22 cellular contexts compared by ENCODE assay signal in genomic region chr6:108686896-108687295, GRCh38.
DNase-seq lines count a peak whose midpoint lies in the region; ATAC-seq and TF ChIP-seq lines count a peak whose summit lies in the region.
"Had no signal": no experiment of that assay in that cellular context is flagged by ENCODE, and none has a peak within 500 bp of the region (broad histone marks: within the 10 kb centered on the region; RNA-seq: fewer than 3 reads in every experiment).

No MANE protein-coding gene starts in this region.

- TF ChIP-seq CTCF in left ventricle myocardium inferior (IDR thresholded peaks at IDR 0.05; ENCODE audit: borderline replicate concordance) (no peak), nephron progenitor cell (IDR thresholded peaks at IDR 0.05) (no peak)

- H3K4me3 Mint-ChIP-seq in activated T-helper 17 cell treated with anti-CD3 and anti-CD28 coated beads, Interleukin-2, amount 50 U/mL, for 72 hours: no peak overlapping the region
- no peak overlapping the region for H3K4me3 Mint-ChIP-seq in nephron progenitor cell
- H3K4me3 Mint-ChIP-seq in effector memory CD8-positive, alpha-beta T cell: no peak overlapping the region
- H3K4me3 Mint-ChIP-seq: CD4-positive, alpha-beta T cell had no signal

- peaks cover 22% of the 10 kb centered on the region for H3K36me3 ChIP-seq in left ventricle myocardium inferior
- H3K36me3 ChIP-seq: BE2C had no signal

- DNase-seq in left ventricle myocardium inferior: no peak
- no peak for DNase-seq in left ventricle myocardium superior
- no peak for DNase-seq in nephron progenitor cell
- no peak for DNase-seq in left colon
- no peak for DNase-seq in stimulated activated CD4-positive, alpha-beta T cell treated with anti-CD3 and anti-CD28 coated beads, Interleukin-4, amount 100 ng/mL, for 4 hours
- no peak for DNase-seq in NCI-H1105 (lab: John Stamatoyannopoulos, UW)
- DNase-seq in effector memory CD8-positive, alpha-beta T cell: no peak
- DNase-seq: 8988T; BE2C; CD4-positive, alpha-beta T cell; DND-41; GDM1; GM23248; KBM-7; NCI-H1048; NCI-H2227 treated with DMSO at 0.1 percent for 48 hours; NCI-H524; Right ventricle myocardium superior had no signal

- intact Hi-C loops in left ventricle myocardium inferior (cut with micrococcal nuclease) (no loop called here), left ventricle myocardium superior (cut with micrococcal nuclease) (no loop called here), left colon (cut with DNase I, micrococcal nuclease) (no loop called here)

- no peaks in the 10 kb centered on the region for H3K27me3 Mint-ChIP-seq in activated T-helper 17 cell treated with anti-CD3 and anti-CD28 coated beads, Interleukin-2, amount 50 U/mL, for 72 hours
- H3K27me3 Mint-ChIP-seq in nephron progenitor cell (ENCODE audit: low read depth, poor library complexity): peaks cover 2% of the 10 kb centered on the region
- H3K27me3 Mint-ChIP-seq in effector memory CD8-positive, alpha-beta T cell: no peaks in the 10 kb centered on the region
- H3K27me3 Mint-ChIP-seq: CD4-positive, alpha-beta T cell had no signal

- no peaks in the 10 kb centered on the region for H3K9me3 ChIP-seq in left ventricle myocardium inferior (replicated peaks)
- H3K9me3 ChIP-seq: BE2C had no signal

- ATAC-seq in left ventricle myocardium superior: no peak
- no peak for ATAC-seq in activated T-helper 17 cell treated with anti-CD3 and anti-CD28 coated beads, Interleukin-2, amount 50 U/mL, for 72 hours (replicated peaks)
- no peak for ATAC-seq in left colon
- no peak for ATAC-seq in effector memory CD8-positive, alpha-beta T cell (replicated peaks)
- ATAC-seq: GM12878, HCT116, Panc1 had no signal

- peak overlapping the region; percentile 3 for H3K27ac Mint-ChIP-seq in activated T-helper 17 cell treated with anti-CD3 and anti-CD28 coated beads, Interleukin-2, amount 50 U/mL, for 72 hours
- peak overlapping the region; percentile 1 for H3K27ac Mint-ChIP-seq in nephron progenitor cell
- peak overlapping the region in 1 of 2 donors; percentile 15 for H3K27ac Mint-ChIP-seq in effector memory CD8-positive, alpha-beta T cell
- H3K27ac Mint-ChIP-seq: CD4-positive, alpha-beta T cell had no signal

- no peak overlapping the region for H3K4me3 ChIP-seq in left ventricle myocardium inferior
- H3K4me3 ChIP-seq: GM12878, GM23248 had no signal

- H3K9me3 Mint-ChIP-seq in activated T-helper 17 cell treated with anti-CD3 and anti-CD28 coated beads, Interleukin-2, amount 50 U/mL, for 72 hours: no peaks in the 10 kb centered on the region
- no peaks in the 10 kb centered on the region for H3K9me3 Mint-ChIP-seq in nephron progenitor cell
- no peaks in the 10 kb centered on the region for H3K9me3 Mint-ChIP-seq in effector memory CD8-positive, alpha-beta T cell
- H3K9me3 Mint-ChIP-seq: CD4-positive, alpha-beta T cell had no signal

- H3K27ac ChIP-seq in left ventricle myocardium inferior (replicated peaks): peak overlapping the region; percentile 36
- H3K27ac ChIP-seq: GM23248 had no signal

- no peaks in the 10 kb centered on the region for H3K27me3 ChIP-seq in left ventricle myocardium inferior (ENCODE audit: low read depth)
- H3K27me3 ChIP-seq: BE2C had no signal

- peaks cover 92% of the 10 kb centered on the region for H3K4me1 ChIP-seq in left ventricle myocardium inferior

- peaks cover 18% of the 10 kb centered on the region for H3K36me3 Mint-ChIP-seq in activated T-helper 17 cell treated with anti-CD3 and anti-CD28 coated beads, Interleukin-2, amount 50 U/mL, for 72 hours (ENCODE audit: low read depth)
- peaks cover 31% of the 10 kb centered on the region for H3K36me3 Mint-ChIP-seq in nephron progenitor cell (ENCODE audit: low read depth)
- peaks cover 19% of the 10 kb centered on the region for H3K36me3 Mint-ChIP-seq in effector memory CD8-positive, alpha-beta T cell (ENCODE audit: insufficient read depth)

- peaks cover 7% of the 10 kb centered on the region for H3K4me1 Mint-ChIP-seq in activated T-helper 17 cell treated with anti-CD3 and anti-CD28 coated beads, Interleukin-2, amount 50 U/mL, for 72 hours
- peaks cover 50% of the 10 kb centered on the region for H3K4me1 Mint-ChIP-seq in nephron progenitor cell
- peaks cover 18 to 25% of the 10 kb centered on the region in 2 donors for H3K4me1 Mint-ChIP-seq in effector memory CD8-positive, alpha-beta T cell (ENCODE audit: low read depth in 2 of 2)
